ENCODE assay signal across 17 cellular contexts in the genomic region with DNA sequence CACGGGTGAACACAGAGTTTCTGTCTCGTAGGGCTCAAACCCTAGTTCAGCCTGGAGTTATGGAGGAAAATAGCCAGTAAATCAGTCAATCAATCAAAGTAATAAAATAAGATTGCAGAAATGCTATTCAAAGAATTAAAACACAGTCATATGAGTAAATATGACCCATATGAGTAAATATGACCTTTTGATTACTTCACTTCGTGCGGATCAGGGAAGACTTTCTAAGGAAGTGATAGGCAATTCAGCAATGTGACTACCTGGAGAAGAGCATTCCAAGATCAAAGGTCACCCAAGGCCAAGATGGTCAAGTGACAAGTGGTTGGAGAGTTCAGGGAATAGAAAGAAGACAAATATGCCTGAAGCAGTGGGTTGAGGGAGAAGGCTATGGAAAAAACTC.
"Had no signal": no experiment of that assay in that cellular context is flagged by ENCODE, and none has a peak within 500 bp of the region (broad histone marks: within the 10 kb centered on the region; RNA-seq: fewer than 3 reads in every experiment).

No MANE protein-coding gene starts in this region.

- DNase-seq: activated CD4-positive, alpha-beta T cell treated with anti-CD3 and anti-CD28 coated beads for 36 hours; activated CD4-positive, alpha-beta T cell treated with anti-CD3 and anti-CD28 coated beads, Interleukin-2, amount 50 U/mL, for 48 hours; activated gamma-delta T cell treated with Interleukin-2 at 50 U/mL for 16 hours; dermis blood vessel endothelial cell; effector memory CD4-positive, alpha-beta T cell; mammary epithelial cell; naive thymus-derived CD8-positive, alpha-beta T cell; stimulated activated CD4-positive, alpha-beta T cell treated with anti-CD3 and anti-CD28 coated beads, Interleukin-2, amount 100 ng/mL, for 48 hours; stimulated activated naive CD8-positive, alpha-beta T cell treated with anti-CD3 and anti-CD28 coated beads, Interleukin-15, amount 100 ng/mL, for 72 hours had no signal

- H3K4me1 ChIP-seq: prostate gland, right atrium auricular region had no signal

- H3K9me3 ChIP-seq: prostate gland, right atrium auricular region, suprapubic skin had no signal

- H3K4me3 Mint-ChIP-seq: activated CD4-positive, alpha-beta T cell treated with anti-CD3 and anti-CD28 coated beads for 36 hours; naive thymus-derived CD8-positive, alpha-beta T cell; stimulated activated naive CD8-positive, alpha-beta T cell treated with anti-CD3 and anti-CD28 coated beads, Interleukin-15, amount 100 ng/mL, for 72 hours; T-helper 2 cell treated with Interferon-gamma antibody and Interleukin-4, amounts not matched to agents 5 μg/mL and 100 μg/mL, for 36 hours; type B pancreatic cell; WTC11 had no signal

- H3K27me3 ChIP-seq: right atrium auricular region, suprapubic skin had no signal

- ATAC-seq: activated CD4-positive, alpha-beta T cell treated with anti-CD3 and anti-CD28 coated beads for 36 hours; activated naive CD4-positive, alpha-beta T cell treated with anti-CD3 and anti-CD28 coated beads, Interleukin-2, amount 50 U/mL, for 72 hours; naive thymus-derived CD8-positive, alpha-beta T cell; stimulated activated naive CD8-positive, alpha-beta T cell treated with anti-CD3 and anti-CD28 coated beads, Interleukin-15, amount 100 ng/mL, for 72 hours had no signal

- H3K9me3 Mint-ChIP-seq: type B pancreatic cell, WTC11 had no signal

- H3K4me3 ChIP-seq: cardiac muscle cell, prostate gland, right atrium auricular region, suprapubic skin had no signal

- H3K27ac Mint-ChIP-seq: activated CD4-positive, alpha-beta T cell treated with anti-CD3 and anti-CD28 coated beads for 36 hours; activated naive CD4-positive, alpha-beta T cell treated with anti-CD3 and anti-CD28 coated beads, Interleukin-2, amount 50 U/mL, for 72 hours; naive thymus-derived CD8-positive, alpha-beta T cell; stimulated activated naive CD8-positive, alpha-beta T cell treated with anti-CD3 and anti-CD28 coated beads, Interleukin-15, amount 100 ng/mL, for 72 hours; T-helper 2 cell treated with Interferon-gamma antibody and Interleukin-4, amounts not matched to agents 5 μg/mL and 100 μg/mL, for 36 hours; type B pancreatic cell; WTC11 had no signal

- H3K36me3 ChIP-seq: cardiac muscle cell, prostate gland, right atrium auricular region, suprapubic skin had no signal

- H3K27me3 Mint-ChIP-seq: activated CD4-positive, alpha-beta T cell treated with anti-CD3 and anti-CD28 coated beads for 36 hours; naive thymus-derived CD8-positive, alpha-beta T cell; stimulated activated naive CD8-positive, alpha-beta T cell treated with anti-CD3 and anti-CD28 coated beads, Interleukin-15, amount 100 ng/mL, for 72 hours had no signal

- H3K4me1 Mint-ChIP-seq: activated CD4-positive, alpha-beta T cell treated with anti-CD3 and anti-CD28 coated beads for 36 hours; naive thymus-derived CD8-positive, alpha-beta T cell; stimulated activated naive CD8-positive, alpha-beta T cell treated with anti-CD3 and anti-CD28 coated beads, Interleukin-15, amount 100 ng/mL, for 72 hours had no signal

- H3K27ac ChIP-seq: cardiac muscle cell, prostate gland, right atrium auricular region, suprapubic skin had no signal

- H3K36me3 Mint-ChIP-seq: activated naive CD4-positive, alpha-beta T cell treated with anti-CD3 and anti-CD28 coated beads, Interleukin-2, amount 50 U/mL, for 72 hours; naive thymus-derived CD8-positive, alpha-beta T cell; type B pancreatic cell; WTC11 had no signal
